26 cellular contexts compared by ENCODE assay signal in the genomic region with DNA sequence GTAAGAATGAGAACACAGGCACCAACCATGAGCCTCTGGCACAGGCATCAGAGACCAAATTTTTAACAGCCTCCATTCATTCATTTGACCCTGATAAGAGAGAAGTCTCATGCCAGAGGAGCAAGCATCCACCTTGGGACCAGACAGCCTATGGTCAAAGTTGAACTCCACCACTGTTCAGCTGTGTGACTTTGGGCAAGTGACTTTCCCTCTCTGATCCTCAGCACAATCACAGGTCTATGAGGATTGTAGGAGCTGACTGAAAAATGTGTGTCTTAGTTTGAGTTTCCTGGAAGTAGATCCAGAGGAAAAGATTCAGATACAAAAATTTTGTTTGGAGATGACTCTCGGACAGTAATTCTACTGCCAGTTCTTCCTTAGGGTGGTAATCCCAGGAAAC.
"Had no signal": no experiment of that assay in that cellular context is flagged by ENCODE, and none has a peak within 500 bp of the region (broad histone marks: within the 10 kb centered on the region; RNA-seq: fewer than 3 reads in every experiment).

No MANE protein-coding gene starts in this region.

- H3K4me3 ChIP-seq: colonic mucosa, coronary artery, dorsolateral prefrontal cortex, esophagus muscularis mucosa, esophagus squamous epithelium, gastrocnemius medialis, gastroesophageal sphincter, heart left ventricle, heart right ventricle had no signal

- FAIRE-seq: colon, endometrium, endothelial cell of umbilical vein, frontal cortex had no signal

- DNase-seq: colonic mucosa; cortex of kidney; dermis blood vessel endothelial cell; effector CD4-positive, alpha-beta T cell; effector CD8-positive, alpha-beta T cell; effector memory CD4-positive, alpha-beta T cell; effector memory CD8-positive, alpha-beta T cell; endodermal cell; erythroblast; esophagus squamous epithelium; foreskin fibroblast; foreskin keratinocyte; gastrocnemius medialis; glutamatergic neuron; heart left ventricle; heart right ventricle had no signal

- H3K4me1 ChIP-seq: colonic mucosa, esophagus squamous epithelium, foreskin keratinocyte, gastrocnemius medialis had no signal

- H3K27ac ChIP-seq: colonic mucosa, coronary artery, epithelial cell of prostate, esophagus muscularis mucosa, esophagus squamous epithelium, foreskin keratinocyte, gastrocnemius medialis, gastroesophageal sphincter, heart left ventricle, heart right ventricle had no signal

- ATAC-seq: effector memory CD8-positive, alpha-beta T cell; esophagus mucosa; foreskin keratinocyte; gastrocnemius medialis; gastroesophageal sphincter had no signal

- H3K36me3 ChIP-seq: colonic mucosa, esophagus muscularis mucosa, esophagus squamous epithelium, gastrocnemius medialis, gastroesophageal sphincter, heart left ventricle, heart right ventricle had no signal

- H3K9me3 ChIP-seq: colonic mucosa, gastrocnemius medialis had no signal

- H3K27me3 ChIP-seq: colonic mucosa, dorsolateral prefrontal cortex, esophagus muscularis mucosa, esophagus squamous epithelium, foreskin keratinocyte, gastrocnemius medialis, gastroesophageal sphincter, heart left ventricle, heart right ventricle had no signal
